In genomic region chr2:69046221-69046662, GRCh38 we compare ENCODE assay signal across 1 cellular context.
A peak's percentile ranks its signal among the peaks of the same experiment; 100 is the strongest.
TF ChIP-seq lines count a peak whose summit lies in the region.

No MANE protein-coding gene starts in this region.

TF ChIP-seq in HepG2, 621 proteins besides CTCF, POLR2A, EP300 and RAD21 (continued from another document and continues in another):
- TF ChIP-seq ZNF407 (CRISPR knock-in tag; IDR thresholded peaks at IDR 0.05; ENCODE audit: not compliant biosample characterization) (no peak), KLF16 (CRISPR knock-in tag; IDR thresholded peaks at IDR 0.05) (peak in 1 of 2 experiments; percentile 47; a peak in 1 of 4 replicates), TBX2 (CRISPR knock-in tag; IDR thresholded peaks at IDR 0.05; ENCODE audit: borderline replicate concordance) (peak; percentile 72; the same call in 1 of the 2 replicates), TOPORS (CRISPR knock-in tag; IDR thresholded peaks at IDR 0.05) (no peak), SOX13 (IDR thresholded peaks at IDR 0.05) (no peak), SOX13 (CRISPR knock-in tag; conservative IDR thresholded peaks at IDR 0.05 in 1 of 2, IDR thresholded peaks at IDR 0.05 in 1 of 2) (peak in 1 of 2 experiments; percentile 93; a peak in 2 of 4 replicates), PAXIP1 (CRISPR knock-in tag; conservative IDR thresholded peaks at IDR 0.05) (peak; percentile 43; the same call in 1 of the 2 replicates), ZKSCAN8 (CRISPR knock-in tag; IDR thresholded peaks at IDR 0.05; ENCODE audit: borderline replicate concordance) (peak; percentile 51; the same call in 1 of the 2 replicates), CHD2 (IDR thresholded peaks at IDR 0.05; ENCODE audit: low read depth, low read length) (no peak), SOX6 (IDR thresholded peaks at IDR 0.05) (no peak), SOX6 (CRISPR knock-in tag; IDR thresholded peaks at IDR 0.05) (peak; percentile 75), U2AF2 (IDR thresholded peaks at IDR 0.05; ENCODE audit: low read depth, low read length) (no peak), IKZF5 (CRISPR knock-in tag; IDR thresholded peaks at IDR 0.05) (peak; percentile 56; the same call in 1 of the 2 replicates), NR2F6 (IDR thresholded peaks at IDR 0.05) (peak; percentile 95), NR2F6 (CRISPR knock-in tag; IDR thresholded peaks at IDR 0.05) (peak; percentile 96), NR2F1 (CRISPR knock-in tag; IDR thresholded peaks at IDR 0.05) (peak; percentile 92 to 96), MAF1 (CRISPR knock-in tag; IDR thresholded peaks at IDR 0.05; ENCODE audit: borderline replicate concordance) (no peak), GABPA (IDR thresholded peaks at IDR 0.05; ENCODE audit: low read depth, low read length) (no peak), GABPA (CRISPR knock-in tag; IDR thresholded peaks at IDR 0.05; ENCODE audit: low read depth) (0 out of 2 replicates have a peak, but pooled peaks have one; percentile 28), ZNF383 (CRISPR knock-in tag; IDR thresholded peaks at IDR 0.05; ENCODE audit: borderline replicate concordance) (no peak), FOXO1 (CRISPR knock-in tag; IDR thresholded peaks at IDR 0.05) (no peak; the same call in 1 of the 2 replicates), ATM (IDR thresholded peaks at IDR 0.05; ENCODE audit: borderline replicate concordance) (no peak), CC2D1A (CRISPR knock-in tag; IDR thresholded peaks at IDR 0.05) (no peak), HNF1B (CRISPR knock-in tag; IDR thresholded peaks at IDR 0.05) (0 out of 2 replicates have a peak, but pooled peaks have one; percentile 31), MAX (IDR thresholded peaks at IDR 0.05) (peak; percentile 42; the same call in 1 of the 2 replicates), CREB1 (IDR thresholded peaks at IDR 0.05) (peak; percentile 32; the same call in 1 of the 2 replicates), CREB1 (CRISPR knock-in tag; IDR thresholded peaks at IDR 0.05) (peak; percentile 45; the same call in 1 of the 2 replicates), ZNF331 (CRISPR knock-in tag; IDR thresholded peaks at IDR 0.05) (no peak), ATF6 (CRISPR knock-in tag; conservative IDR thresholded peaks at IDR 0.05) (no peak), THAP9 (CRISPR knock-in tag; IDR thresholded peaks at IDR 0.05; ENCODE audit: borderline replicate concordance) (no peak), ELF3 (CRISPR knock-in tag; IDR thresholded peaks at IDR 0.05) (peak; percentile 72), FOXP1 (IDR thresholded peaks at IDR 0.05) (no peak), FOXP1 (CRISPR knock-in tag; IDR thresholded peaks at IDR 0.05) (peak; percentile 91), KLF9 (CRISPR knock-in tag; IDR thresholded peaks at IDR 0.05; ENCODE audit: low read depth) (0 out of 2 replicates have a peak, but pooled peaks have one; percentile 23), SOX5 (CRISPR knock-in tag; IDR thresholded peaks at IDR 0.05; ENCODE audit: borderline replicate concordance) (peak; percentile 92; the same call in 1 of the 2 replicates), TFAP4 (IDR thresholded peaks at IDR 0.05; ENCODE audit: borderline replicate concordance, low read depth) (0 out of 2 replicates have a peak, but pooled peaks have one; percentile 16), FOXA3 (CRISPR knock-in tag; IDR thresholded peaks at IDR 0.05) (peak; percentile 86), ZSCAN22 (CRISPR knock-in tag; IDR thresholded peaks at IDR 0.05) (no peak)
